ENCODE assay signal across 12 cellular contexts in the genomic region with DNA sequence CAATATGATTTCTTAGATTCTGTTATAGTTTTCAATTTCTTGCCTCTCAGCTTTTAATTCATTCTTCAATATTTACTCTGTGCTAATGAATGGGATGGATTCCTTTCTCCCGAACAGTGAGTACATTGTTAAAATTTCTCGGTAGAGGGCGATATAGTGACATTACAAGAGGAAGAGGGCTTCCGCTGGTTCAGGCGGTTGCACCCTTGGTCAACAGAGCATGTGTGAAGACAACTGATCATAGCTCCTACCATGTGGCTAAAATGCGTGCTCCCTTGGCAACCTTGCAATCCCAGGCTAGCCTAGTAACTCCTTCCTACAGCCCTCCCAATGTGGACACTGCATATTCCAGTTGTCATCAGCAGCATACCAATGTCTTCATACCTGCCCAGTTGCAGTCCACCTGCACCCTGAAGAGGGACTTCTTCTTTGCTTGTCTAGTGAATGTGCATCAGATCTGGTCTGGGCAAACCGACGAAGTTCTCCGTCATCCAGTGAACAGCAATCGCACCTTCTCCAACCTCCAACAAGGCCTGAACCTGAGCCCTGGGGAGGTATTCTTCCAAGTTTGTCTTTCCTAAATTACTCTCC.
DNase-seq lines count a peak whose midpoint lies in the region; ATAC-seq, FAIRE-seq and TF ChIP-seq lines count a peak whose summit lies in the region.
"Had no signal": no experiment of that assay in that cellular context is flagged by ENCODE, and none has a peak within 500 bp of the region (broad histone marks: within the 10 kb centered on the region; RNA-seq: fewer than 3 reads in every experiment).

No MANE protein-coding gene starts in this region.

- no peaks in the 10 kb centered on the region for H3K9me3 ChIP-seq in pancreas
- H3K9me3 ChIP-seq: vagina had no signal

- no peaks in the 10 kb centered on the region for H3K27me3 ChIP-seq in pancreas
- H3K27me3 ChIP-seq: vagina had no signal

- no peak overlapping the region for H3K4me3 ChIP-seq in pancreas
- H3K4me3 ChIP-seq: skin epidermis, vagina had no signal

- DNase-seq in LHCN-M2 (ENCODE audit: low read depth) (peak; percentile 23), cerebellar cortex (ENCODE audit: low spot score) (peak; percentile 14), pancreas (no peak), NCI-H1694 treated with DMSO at 0.1 percent for 48 hours (lab: John Stamatoyannopoulos, UW) (no peak), HTR-8/SVneo (ENCODE audit: insufficient read length, low spot score) (no peak)
- no peak for DNase-seq in stimulated activated CD4-positive, alpha-beta T cell treated with anti-CD3 and anti-CD28 coated beads, Interleukin-4, amount 100 ng/mL, for 1 hour
- DNase-seq: activated CD8-positive, alpha-beta memory T cell treated with anti-CD3 and anti-CD28 coated beads, Interleukin-2, amount 10 ng/mL, durations not matched to agents 7 days and 5 days; NCI-H187 had no signal

- WGBS in pancreas, 2 donors = 55 to 61% methylated on average over 10 of the region's 10 CpGs

- no peaks in the 10 kb centered on the region for H3K4me1 ChIP-seq in pancreas
- H3K4me1 ChIP-seq: vagina had no signal

- no peak for FAIRE-seq in pancreas (lab: Jason Lieb, UNC)
- FAIRE-seq in HTR-8/SVneo (lab: Jason Lieb, UNC) = no peak

- H3K36me3 ChIP-seq in pancreas = no peaks in the 10 kb centered on the region
- H3K36me3 ChIP-seq: vagina had no signal

- H3K27ac ChIP-seq in pancreas = no peak overlapping the region
- H3K27ac ChIP-seq: skin epidermis, vagina had no signal

- peak; percentile 73 for ATAC-seq in GM18858 (IDR thresholded peaks at IDR 0.05; ENCODE audit: unreplicated experiment)
- ATAC-seq in pancreas = peak in 3 of 4 donors; percentile 52 to 74 (median 61)
- ATAC-seq: activated CD8-positive, alpha-beta memory T cell treated with anti-CD3 and anti-CD28 coated beads, Interleukin-2, amount 10 ng/mL, durations not matched to agents 7 days and 5 days; esophagus mucosa had no signal

- intact Hi-C loops in pancreas (cut with DNase I) = no loop called here

- no peak for TF ChIP-seq CTCF in pancreas (IDR thresholded peaks at IDR 0.05)

Comparison
In these comparisons a context has a peak if more than half of its experiments do, and no peak if none do; other contexts are left out.
1. DNase-seq: peak in LHCN-M2 (single experiment) and cerebellar cortex (single experiment); none in pancreas (0 of 6), stimulated activated CD4-positive, alpha-beta T cell treated with anti-CD3 and anti-CD28 coated beads, Interleukin-4, amount 100 ng/mL, for 1 hour (single experiment), NCI-H1694 treated with DMSO at 0.1 percent for 48 hours (single experiment) and HTR-8/SVneo (single experiment).